23 cellular contexts compared by ENCODE assay signal in genomic region chr6:53984581-53984980, GRCh38.
DNase-seq lines count a peak whose midpoint lies in the region; TF ChIP-seq lines count a peak whose summit lies in the region.
"Had no signal": no experiment of that assay in that cellular context is flagged by ENCODE, and none has a peak within 500 bp of the region (broad histone marks: within the 10 kb centered on the region; RNA-seq: fewer than 3 reads in every experiment).

No MANE protein-coding gene starts in this region.

- no peaks in the 10 kb centered on the region for H3K36me3 Mint-ChIP-seq in chondrocyte (ENCODE audit: low read depth)
- H3K36me3 Mint-ChIP-seq in CD8-positive, alpha-beta memory T cell: no peaks in the 10 kb centered on the region
- H3K36me3 Mint-ChIP-seq: activated CD4-positive, alpha-beta memory T cell treated with anti-CD3 and anti-CD28 coated beads for 36 hours; activated naive CD8-positive, alpha-beta T cell treated with anti-CD3 and anti-CD28 coated beads, Interleukin-2, amount 10 ng/mL, durations not matched to agents 7 days and 5 days; CD8-positive, alpha-beta T cell had no signal

- CTCF ChIA-PET in CD8-positive, alpha-beta memory T cell (lab: Charles Lee): no interaction called here

- peaks cover 4% of the 10 kb centered on the region for H3K9me3 Mint-ChIP-seq in chondrocyte (ENCODE audit: low read depth)
- no peaks in the 10 kb centered on the region for H3K9me3 Mint-ChIP-seq in CD8-positive, alpha-beta memory T cell
- H3K9me3 Mint-ChIP-seq: activated CD4-positive, alpha-beta memory T cell treated with anti-CD3 and anti-CD28 coated beads for 36 hours; activated naive CD8-positive, alpha-beta T cell treated with anti-CD3 and anti-CD28 coated beads, Interleukin-2, amount 10 ng/mL, durations not matched to agents 7 days and 5 days; CD8-positive, alpha-beta T cell had no signal

- no peaks in the 10 kb centered on the region for H3K27me3 ChIP-seq in skeletal muscle satellite cell (ENCODE audit: control insufficient read depth, insufficient read depth, low read length)
- H3K27me3 ChIP-seq in CD8-positive, alpha-beta memory T cell (ENCODE audit: insufficient read depth, low read length, poor library complexity, severe bottlenecking): no peaks in the 10 kb centered on the region
- H3K27me3 ChIP-seq: transverse colon had no signal

- peaks cover 47% of the 10 kb centered on the region for H3K4me1 ChIP-seq in skeletal muscle satellite cell (ENCODE audit: control insufficient read depth, insufficient read depth, low read length)
- no peaks in the 10 kb centered on the region for H3K4me1 ChIP-seq in CD8-positive, alpha-beta memory T cell (ENCODE audit: insufficient read depth, low read length)

- H3K27me3 Mint-ChIP-seq in chondrocyte (ENCODE audit: low read depth): no peaks in the 10 kb centered on the region
- H3K27me3 Mint-ChIP-seq in CD8-positive, alpha-beta memory T cell: peaks cover 3 to 7% of the 10 kb centered on the region in 2 donors

- POLR2A ChIA-PET in CD8-positive, alpha-beta memory T cell (lab: Charles Lee): no interaction called here

- no peak overlapping the region for H3K27ac ChIP-seq in CD8-positive, alpha-beta memory T cell (ENCODE audit: low read depth, low read length)
- H3K27ac ChIP-seq: 22Rv1, neutrophil, transverse colon had no signal

- peak; percentile 7 for DNase-seq in NCI-H1105 treated with DMSO at 0.1 percent for 48 hours (lab: John Stamatoyannopoulos, UW)
- DNase-seq in NCI-H1105 (lab: John Stamatoyannopoulos, UW): no peak
- DNase-seq in NCI-H2171 (lab: John Stamatoyannopoulos, UW): peak; percentile 20
- no peak for DNase-seq in chondrocyte (ENCODE audit: low spot score)
- DNase-seq in GM19240 (ENCODE audit: insufficient read length, low spot score): no peak
- no peak for DNase-seq in CD8-positive, alpha-beta memory T cell
- no peak for DNase-seq in GF-D8 (lab: John Stamatoyannopoulos, UW)
- DNase-seq: activated CD4-positive, alpha-beta memory T cell treated with anti-CD3 and anti-CD28 coated beads for 36 hours; activated CD4-positive, CD25-positive, alpha-beta regulatory T cell; activated naive CD8-positive, alpha-beta T cell treated with anti-CD3 and anti-CD28 coated beads, Interleukin-2, amount 10 ng/mL, durations not matched to agents 7 days and 5 days; AML-193; CD8-positive, alpha-beta T cell; cerebellar nuclear complex; DND-41; left cardiac atrium; NCI-H1436; NCI-H774; OCI-M1; Right ventricle myocardium superior; transverse colon had no signal

- peak overlapping the region; percentile 72 for H3K4me2 ChIP-seq in skeletal muscle satellite cell (ENCODE audit: low read length)

- H3K9me3 ChIP-seq in skeletal muscle satellite cell (replicated peaks; ENCODE audit: low read length): no peaks in the 10 kb centered on the region
- H3K9me3 ChIP-seq in CD8-positive, alpha-beta memory T cell (ENCODE audit: low read length): no peaks in the 10 kb centered on the region
- H3K9me3 ChIP-seq: neutrophil, transverse colon had no signal

- H3K27ac Mint-ChIP-seq in chondrocyte (ENCODE audit: unreplicated experiment): peak overlapping the region; percentile 84
- H3K27ac Mint-ChIP-seq in CD8-positive, alpha-beta memory T cell: no peak overlapping the region
- H3K27ac Mint-ChIP-seq: activated CD4-positive, alpha-beta memory T cell treated with anti-CD3 and anti-CD28 coated beads for 36 hours; activated naive CD8-positive, alpha-beta T cell treated with anti-CD3 and anti-CD28 coated beads, Interleukin-2, amount 10 ng/mL, durations not matched to agents 7 days and 5 days; CD8-positive, alpha-beta T cell had no signal

- no peaks in the 10 kb centered on the region for H3K36me3 ChIP-seq in skeletal muscle satellite cell (ENCODE audit: insufficient read depth, low read length)
- H3K36me3 ChIP-seq in CD8-positive, alpha-beta memory T cell (ENCODE audit: insufficient read depth, low read length): no peaks in the 10 kb centered on the region
- H3K36me3 ChIP-seq: neutrophil, transverse colon had no signal

- H3K4me3 ChIP-seq in skeletal muscle satellite cell (ENCODE audit: low read length): peak overlapping the region; percentile 48
- H3K4me3 ChIP-seq in CD8-positive, alpha-beta memory T cell (ENCODE audit: low read length): no peak overlapping the region
- H3K4me3 ChIP-seq: transverse colon had no signal

- H3K9ac ChIP-seq in skeletal muscle satellite cell (ENCODE audit: low read depth, low read length): peak overlapping the region; percentile 72

- no peak overlapping the region for H3K4me3 Mint-ChIP-seq in chondrocyte (ENCODE audit: unreplicated experiment)
- H3K4me3 Mint-ChIP-seq in CD8-positive, alpha-beta memory T cell: no peak overlapping the region
- H3K4me3 Mint-ChIP-seq: activated CD4-positive, alpha-beta memory T cell treated with anti-CD3 and anti-CD28 coated beads for 36 hours; activated naive CD8-positive, alpha-beta T cell treated with anti-CD3 and anti-CD28 coated beads, Interleukin-2, amount 10 ng/mL, durations not matched to agents 7 days and 5 days; CD8-positive, alpha-beta T cell had no signal

- H3K4me1 Mint-ChIP-seq in chondrocyte (ENCODE audit: low read depth): peaks cover 62% of the 10 kb centered on the region
- H3K4me1 Mint-ChIP-seq in CD8-positive, alpha-beta memory T cell: no peaks in the 10 kb centered on the region
- H3K4me1 Mint-ChIP-seq: activated naive CD8-positive, alpha-beta T cell treated with anti-CD3 and anti-CD28 coated beads, Interleukin-2, amount 10 ng/mL, durations not matched to agents 7 days and 5 days had no signal

- TF ChIP-seq CTCF in chondrocyte (IDR thresholded peaks at IDR 0.05): no peak

Comparison
In these comparisons a context has a peak if more than half of its experiments do, and no peak if none do; other contexts are left out.
1. DNase-seq: peak in NCI-H1105 treated with DMSO at 0.1 percent for 48 hours (single experiment) and NCI-H2171 (single experiment); none in NCI-H1105 (single experiment), chondrocyte (single experiment), GM19240 (single experiment), CD8-positive, alpha-beta memory T cell (0 of 5) and GF-D8 (single experiment).